ENCODE assay signal across 11 cellular contexts in the genomic region with DNA sequence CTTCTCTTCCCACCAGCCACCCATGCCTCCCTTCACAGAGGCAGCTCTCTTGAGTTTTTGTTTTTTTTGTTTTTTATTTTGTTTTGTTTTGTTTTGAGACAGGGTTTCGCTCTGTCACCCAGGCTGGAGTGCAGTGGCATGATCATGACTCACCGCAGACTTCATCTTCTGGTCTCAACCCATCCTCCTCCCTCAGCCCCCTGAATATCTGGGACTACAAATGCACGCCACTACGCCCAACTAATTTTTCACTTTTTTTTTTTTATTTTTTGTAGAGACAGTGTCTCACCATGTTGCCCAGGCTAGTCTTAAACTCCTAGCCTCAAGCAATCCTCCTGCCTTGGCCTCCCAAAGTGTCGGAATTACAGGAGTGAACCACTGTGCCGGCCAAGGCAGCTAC.
"Had no signal": no experiment of that assay in that cellular context is flagged by ENCODE, and none has a peak within 500 bp of the region (broad histone marks: within the 10 kb centered on the region; RNA-seq: fewer than 3 reads in every experiment).

No MANE protein-coding gene starts in this region.

- H3K36me3 Mint-ChIP-seq: mesothelial cell of epicardium had no signal

- ATAC-seq: pancreas had no signal

- H3K9me3 ChIP-seq: colonic mucosa, esophagus squamous epithelium, pancreas, stomach, thoracic aorta had no signal

- H3K27ac ChIP-seq: colonic mucosa, esophagus squamous epithelium, pancreas, stomach, thoracic aorta had no signal

- H3K27ac Mint-ChIP-seq: mesothelial cell of epicardium had no signal

- H3K4me3 Mint-ChIP-seq: mesothelial cell of epicardium had no signal

- H3K9me3 Mint-ChIP-seq: mesothelial cell of epicardium had no signal

- H3K36me3 ChIP-seq: colonic mucosa, esophagus squamous epithelium, pancreas, stomach, thoracic aorta had no signal

- H3K27me3 ChIP-seq: colonic mucosa, esophagus squamous epithelium, pancreas, stomach had no signal

- H3K4me3 ChIP-seq: colonic mucosa, esophagus squamous epithelium, pancreas, stomach, thoracic aorta had no signal

- DNase-seq: caudate nucleus; colonic mucosa; esophagus squamous epithelium; foreskin fibroblast; glutamatergic neuron; pancreas; stimulated activated CD4-positive, alpha-beta T cell treated with anti-CD3 and anti-CD28 coated beads, Interleukin-4, amount 100 ng/mL, for 1 hour; stimulated activated CD8-positive, alpha-beta memory T cell treated with anti-CD3 and anti-CD28 coated beads, Interleukin-4, amount 100 ng/mL, for 48 hours; stomach had no signal

- H3K4me1 ChIP-seq: colonic mucosa, esophagus squamous epithelium, pancreas, stomach had no signal
